Comparison of ENCODE assay signal across 1 cellular context in the genomic region with DNA sequence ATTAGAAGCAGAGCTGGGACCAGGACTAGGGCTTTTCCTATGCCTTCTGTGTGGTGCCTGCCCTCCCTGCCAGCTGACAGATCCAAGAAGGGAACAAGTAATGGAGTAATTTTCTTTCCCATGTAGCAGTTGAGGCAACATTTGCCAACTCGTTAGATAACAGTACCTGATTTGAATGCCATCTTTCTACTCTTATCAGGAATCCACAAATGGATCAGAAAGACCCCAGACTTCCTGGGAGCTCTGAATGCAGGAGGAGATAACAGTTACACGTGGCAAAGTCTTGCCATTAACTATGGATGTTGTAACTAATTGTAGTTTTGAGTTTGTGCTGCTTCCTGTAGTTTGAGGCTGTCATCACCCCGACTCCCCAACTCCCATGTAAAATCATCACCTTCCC.
TF ChIP-seq lines count a peak whose summit lies in the region.

No MANE protein-coding gene starts in this region.

TF ChIP-seq in K562, 482 proteins besides CTCF, POLR2A, EP300 and RAD21 (continued from another document):
- TF ChIP-seq NR2C1 (IDR thresholded peaks at IDR 0.05) (no peak), NR2C1 (tag; IDR thresholded peaks at IDR 0.05) (0 out of 2 replicates have a peak, but pooled peaks have one; percentile 38), ARID1B (IDR thresholded peaks at IDR 0.05) (peak; percentile 85), HDAC6 (IDR thresholded peaks at IDR 0.05; ENCODE audit: low read depth, low read length) (no peak), CEBPZ (IDR thresholded peaks at IDR 0.05; ENCODE audit: borderline replicate concordance, low read depth, low read length) (no peak), DACH1 (IDR thresholded peaks at IDR 0.05; ENCODE audit: partially characterized antibody) (no peak), NBN (IDR thresholded peaks at IDR 0.05; ENCODE audit: low read depth) (no peak), BACH1 (tag; IDR thresholded peaks at IDR 0.05) (no peak), IFI16 (CRISPR knock-in tag; IDR thresholded peaks at IDR 0.05) (no peak), TRIM28 (IDR thresholded peaks at IDR 0.05) (no peak), CHD2 (IDR thresholded peaks at IDR 0.05; ENCODE audit: low read depth, low read length) (no peak), ZBTB34 (CRISPR knock-in tag; IDR thresholded peaks at IDR 0.05) (no peak), KAT7 (CRISPR knock-in tag; IDR thresholded peaks at IDR 0.05; ENCODE audit: borderline replicate concordance) (no peak), MEF2D (tag; conservative IDR thresholded peaks at IDR 0.05; ENCODE audit: low read depth) (no peak), ETV5 (CRISPR knock-in tag; IDR thresholded peaks at IDR 0.05; ENCODE audit: low read depth) (no peak), ZNF696 (CRISPR knock-in tag; conservative IDR thresholded peaks at IDR 0.05) (no peak), TCFL5 (CRISPR knock-in tag; conservative IDR thresholded peaks at IDR 0.05) (no peak), SRSF9 (IDR thresholded peaks at IDR 0.05; ENCODE audit: borderline replicate concordance, low read depth, low read length) (no peak), ZNF324 (CRISPR knock-in tag; IDR thresholded peaks at IDR 0.05) (no peak), PRPF4 (IDR thresholded peaks at IDR 0.05; ENCODE audit: insufficient read depth, low read depth, low read length, poor library complexity, severe bottlenecking) (no peak), ZBED1 (IDR thresholded peaks at IDR 0.05) (no peak), CBFA2T2 (conservative IDR thresholded peaks at IDR 0.05) (peak; percentile 70), RBM14 (IDR thresholded peaks at IDR 0.05; ENCODE audit: borderline replicate concordance, insufficient read depth, low read depth, low read length) (no peak), CEBPG (CRISPR knock-in tag; IDR thresholded peaks at IDR 0.05) (no peak), CEBPG (tag; conservative IDR thresholded peaks at IDR 0.05 in 1 of 2, IDR thresholded peaks at IDR 0.05 in 1 of 2) (peak in 1 of 2 experiments; percentile 34; a peak in 1 of 4 replicates), NFIC (IDR thresholded peaks at IDR 0.05) (0 out of 2 replicates have a peak, but pooled peaks have one; percentile 5), EP400 (IDR thresholded peaks at IDR 0.05) (peak; percentile 53), ARID4B (CRISPR knock-in tag; IDR thresholded peaks at IDR 0.05) (no peak), ZNF175 (CRISPR knock-in tag; IDR thresholded peaks at IDR 0.05; ENCODE audit: low read depth) (peak; percentile 63; the same call in 1 of the 2 replicates), ZBTB43 (CRISPR knock-in tag; IDR thresholded peaks at IDR 0.05) (no peak), CHD1 (IDR thresholded peaks at IDR 0.05; ENCODE audit: low read length) (no peak), POU5F1 (IDR thresholded peaks at IDR 0.05; ENCODE audit: borderline replicate concordance, low read depth, low read length, partially characterized antibody) (no peak), RREB1 (CRISPR knock-in tag; IDR thresholded peaks at IDR 0.05) (no peak)
- TF ChIP-seq, protein P1, sequence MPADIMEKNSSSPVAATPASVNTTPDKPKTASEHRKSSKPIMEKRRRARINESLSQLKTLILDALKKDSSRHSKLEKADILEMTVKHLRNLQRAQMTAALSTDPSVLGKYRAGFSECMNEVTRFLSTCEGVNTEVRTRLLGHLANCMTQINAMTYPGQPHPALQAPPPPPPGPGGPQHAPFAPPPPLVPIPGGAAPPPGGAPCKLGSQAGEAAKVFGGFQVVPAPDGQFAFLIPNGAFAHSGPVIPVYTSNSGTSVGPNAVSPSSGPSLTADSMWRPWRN (IDR thresholded peaks at IDR 0.05; ENCODE audit: low read depth), result 0 out of 2 replicates have a peak, but pooled peaks have one; percentile 44
TF ChIP-seq in K562: peak in this region for 40.
